Comparison of ENCODE assay signal across 19 cellular contexts in genomic region chr7:39184387-39184786, GRCh38.
A peak's percentile ranks its signal among the peaks of the same experiment; 100 is the strongest.
DNase-seq lines count a peak whose midpoint lies in the region; TF ChIP-seq lines count a peak whose summit lies in the region.
"Had no signal": no experiment of that assay in that cellular context is flagged by ENCODE, and none has a peak within 500 bp of the region (broad histone marks: within the 10 kb centered on the region; RNA-seq: fewer than 3 reads in every experiment).

No MANE protein-coding gene starts in this region.

- peaks cover 4% of the 10 kb centered on the region for H3K9me3 Mint-ChIP-seq in neural crest cell
- H3K9me3 Mint-ChIP-seq: activated naive CD4-positive, alpha-beta T cell treated with anti-CD3 and anti-CD28 coated beads, Interleukin-2, amount 50 U/mL, for 72 hours; naive thymus-derived CD8-positive, alpha-beta T cell had no signal

- H4K20me1 ChIP-seq in PC-9 (ENCODE audit: insufficient read depth): no peaks in the 10 kb centered on the region

- BruUV-seq in PC-9 (replicated peaks; lab: Mats Ljungman, UMichigan): no TSS peak

- no peaks in the 10 kb centered on the region for H3K4me1 Mint-ChIP-seq in neural crest cell
- H3K4me1 Mint-ChIP-seq: CD4-positive, CD25-positive, alpha-beta regulatory T cell; naive thymus-derived CD8-positive, alpha-beta T cell had no signal

- H3K36me3 ChIP-seq in PC-9 (ENCODE audit: low read depth): no peaks in the 10 kb centered on the region

- no peak overlapping the region for H3K4me3 Mint-ChIP-seq in neural crest cell
- H3K4me3 Mint-ChIP-seq: CD4-positive, CD25-positive, alpha-beta regulatory T cell; naive thymus-derived CD8-positive, alpha-beta T cell had no signal

- no peaks in the 10 kb centered on the region for H3K27me3 Mint-ChIP-seq in neural crest cell (ENCODE audit: low read depth)
- H3K27me3 Mint-ChIP-seq: CD4-positive, CD25-positive, alpha-beta regulatory T cell had no signal

- intact Hi-C loops in PC-9 (cut with micrococcal nuclease; ENCODE audit: unreplicated experiment): no loop called here

- DNase-seq in GM12865 (ENCODE audit: low read depth) (peak; percentile 37), HuH-7.5 (ENCODE audit: low spot score) (peak; percentile 30), astrocyte of the hippocampus (ENCODE audit: low read depth, low spot score) (peak; percentile 7), neural crest cell (ENCODE audit: low read depth, low spot score) (no peak), HCEC 1CT (no peak), PC-9 (no peak), occipital lobe (lab: John Stamatoyannopoulos, UW) (no peak)
- no peak for DNase-seq in stimulated activated naive CD4-positive, alpha-beta T cell (lab: John Stamatoyannopoulos, UW)
- DNase-seq: activated CD4-positive, CD25-positive, alpha-beta regulatory T cell treated with anti-CD3 and anti-CD28 coated beads, Interleukin-2, amount 50 U/mL, for 72 hours; activated CD8-positive, alpha-beta memory T cell treated with anti-CD3 and anti-CD28 coated beads, Interleukin-2, amount 50 U/mL, for 48 hours; CD4-positive, CD25-positive, alpha-beta regulatory T cell; effector CD4-positive, alpha-beta T cell; GDM1; left ventricle myocardium superior; naive thymus-derived CD8-positive, alpha-beta T cell; NCI-H1092; NCI-H226; substantia nigra had no signal

- H3K4me3 ChIP-seq in GM12865 (ENCODE audit: low read depth, low read length) (no peak overlapping the region), PC-9 (no peak overlapping the region)

- no peaks in the 10 kb centered on the region for H3F3A ChIP-seq in PC-9 (ENCODE audit: insufficient read depth, low read depth)

- POLR2A ChIA-PET in PC-9 (lab: Charles Lee; ENCODE audit: unreplicated experiment): no interaction called here

- peaks cover 3% of the 10 kb centered on the region for H3K36me3 Mint-ChIP-seq in neural crest cell (ENCODE audit: low read depth)
- H3K36me3 Mint-ChIP-seq: activated naive CD4-positive, alpha-beta T cell treated with anti-CD3 and anti-CD28 coated beads, Interleukin-2, amount 50 U/mL, for 72 hours; CD4-positive, CD25-positive, alpha-beta regulatory T cell; naive thymus-derived CD8-positive, alpha-beta T cell had no signal

- H2AFZ ChIP-seq in PC-9: no peak overlapping the region

- H3K79me2 ChIP-seq in PC-9 (ENCODE audit: low read depth): no peaks in the 10 kb centered on the region

- CTCF ChIA-PET in PC-9 (lab: Charles Lee): no interaction called here

- no peaks in the 10 kb centered on the region for H3K9me2 ChIP-seq in PC-9 (ENCODE audit: insufficient read depth)

- H3K4me1 ChIP-seq in PC-9 (replicated peaks; ENCODE audit: insufficient read depth): no peaks in the 10 kb centered on the region

- peaks cover 34% of the 10 kb centered on the region for H3K27me3 ChIP-seq in PC-9 (ENCODE audit: insufficient read depth, low read depth)

- TF ChIP-seq CTCF in GM12865 (IDR thresholded peaks at IDR 0.05; ENCODE audit: insufficient read depth, low read depth, low read length, missing control alignments) (no peak), neural crest cell (conservative IDR thresholded peaks at IDR 0.05) (peak; percentile 23), PC-9 (conservative IDR thresholded peaks at IDR 0.05) (no peak)

- no peaks in the 10 kb centered on the region for H3K9me3 ChIP-seq in PC-9 (ENCODE audit: insufficient read depth, low read depth)

- no peak overlapping the region for H3K4me2 ChIP-seq in PC-9

- H3K27ac Mint-ChIP-seq in neural crest cell (ENCODE audit: unreplicated experiment): no peak overlapping the region
- H3K27ac Mint-ChIP-seq: activated naive CD4-positive, alpha-beta T cell treated with anti-CD3 and anti-CD28 coated beads, Interleukin-2, amount 50 U/mL, for 72 hours; CD4-positive, CD25-positive, alpha-beta regulatory T cell; naive thymus-derived CD8-positive, alpha-beta T cell had no signal

- no peak overlapping the region for H3K27ac ChIP-seq in PC-9

Comparison
In these comparisons a context has a peak if more than half of its experiments do, and no peak if none do; other contexts are left out.
1. DNase-seq: peak in GM12865 (single experiment), HuH-7.5 (single experiment) and astrocyte of the hippocampus (single experiment); none in neural crest cell (single experiment), HCEC 1CT (single experiment), PC-9 (0 of 2), occipital lobe (single experiment) and stimulated activated naive CD4-positive, alpha-beta T cell (0 of 6).